ENCODE assay signal across 9 cellular contexts in genomic region chr1:193234523-193234922, GRCh38. TPM values are rescaled to one million over a fixed set of nuclear protein-coding genes. Genes with fewer than 3 reads are reported as not detected.
"Had no signal": no experiment of that assay in that cellular context is flagged by ENCODE, and none has a peak within 500 bp of the region (broad histone marks: within the 10 kb centered on the region; RNA-seq: fewer than 3 reads in every experiment).

No MANE protein-coding gene starts in this region.

- H3K9me3 ChIP-seq: HAP-1 had no signal

- FAIRE-seq: HTR-8/SVneo, K562 had no signal

- DNase-seq: GM23248, GOT3, H7, IMR-90 had no signal

- H3K27ac ChIP-seq: GM23248 had no signal

- H3K36me3 ChIP-seq: HAP-1 had no signal

- H3K9ac ChIP-seq: GM23248 had no signal

- H3K4me3 ChIP-seq: GM23248, HAP-1, K562 had no signal

- ATAC-seq: HCT116, K562 had no signal

- H2AFZ ChIP-seq: GM23248 had no signal

- H3K4me1 ChIP-seq: HAP-1 had no signal

RNA-seq across cellular contexts. Expression of gene B3GALT2, which starts 48.1 kb away (rescaled TPM):
- total RNA-seq: H7, HT-29, K562 had no signal
